In genomic region chr2:134031539-134031938, GRCh38 we compare ENCODE assay signal across 23 cellular contexts.
A peak's percentile ranks its signal among the peaks of the same experiment; 100 is the strongest.
DNase-seq lines count a peak whose midpoint lies in the region; ATAC-seq and TF ChIP-seq lines count a peak whose summit lies in the region.
"Had no signal": no experiment of that assay in that cellular context is flagged by ENCODE, and none has a peak within 500 bp of the region (broad histone marks: within the 10 kb centered on the region; RNA-seq: fewer than 3 reads in every experiment).

No MANE protein-coding gene starts in this region.

- intact Hi-C loops in thyroid gland (cut with DNase I) = no loop called here

- H3F3A ChIP-seq in MM.1S (ENCODE audit: insufficient read depth, low read length) = peaks cover 14% of the 10 kb centered on the region; the same call in 1 of the 2 replicates

- peak overlapping the region; percentile 8; the same call in 1 of the 2 replicates for H3K4me3 ChIP-seq in MM.1S (ENCODE audit: low read length)
- no peak overlapping the region for H3K4me3 ChIP-seq in thyroid gland (replicated peaks in 1 of 3)
- H3K4me3 ChIP-seq: BLaER1, GM12878 had no signal

- no peak for TF ChIP-seq POLR2A in thyroid gland (IDR thresholded peaks at IDR 0.05)

- no peaks in the 10 kb centered on the region for H3K79me2 ChIP-seq in MM.1S (ENCODE audit: low read length)

- peaks cover 20% of the 10 kb centered on the region for H3K4me1 ChIP-seq in MM.1S (ENCODE audit: low read length)
- H3K4me1 ChIP-seq in thyroid gland = peaks cover 44 to 77% of the 10 kb centered on the region in 2 donors
- H3K4me1 ChIP-seq: BE2C had no signal

- DNase-seq in MM.1S = peak; percentile 84
- peak; percentile 68 for DNase-seq in RPMI8226
- DNase-seq in thyroid gland = peak; percentile 20 to 41
- DNase-seq in OCI-M2 (lab: John Stamatoyannopoulos, UW; ENCODE audit: unreplicated experiment) = no peak
- no peak for DNase-seq in NCI-H446 (lab: John Stamatoyannopoulos, UW)
- DNase-seq: 8988T; ACHN; BE2C; C1 segment of cervical spinal cord; CD4-positive, alpha-beta memory T cell; CD4-positive, CD25-positive, alpha-beta regulatory T cell; CD8-positive, alpha-beta memory T cell; COR-L47; DMS 273 treated with DMSO at 0.1 percent for 48 hours; DMS153; DMS53; DMS79; DND-41; EL; GDM1 had no signal

- WGBS in thyroid gland, 2 donors = 33 to 51% methylated on average over 6 of the region's 6 CpGs

- ATAC-seq in HG02884 (IDR thresholded peaks at IDR 0.05; ENCODE audit: unreplicated experiment) = no peak
- ATAC-seq: GM12878 had no signal

- no peaks in the 10 kb centered on the region for H3K27me3 ChIP-seq in MM.1S (replicated peaks; ENCODE audit: insufficient read depth, low read length)
- no peaks in the 10 kb centered on the region for H3K27me3 ChIP-seq in thyroid gland
- H3K27me3 ChIP-seq: BE2C had no signal

- peak overlapping the region; percentile 21 for H2AFZ ChIP-seq in MM.1S (ENCODE audit: low read length)

- H3K9me3 ChIP-seq in MM.1S (replicated peaks; ENCODE audit: insufficient read depth, low read length) (no peaks in the 10 kb centered on the region), thyroid gland (no peaks in the 10 kb centered on the region)
- H3K9me3 ChIP-seq: BE2C, BLaER1 had no signal

- no peaks in the 10 kb centered on the region for H4K20me1 ChIP-seq in MM.1S (ENCODE audit: insufficient read depth, low read length)
- H4K20me1 ChIP-seq: BLaER1 had no signal

- peak overlapping the region; percentile 72 for H3K4me2 ChIP-seq in MM.1S (ENCODE audit: low read depth, low read length)
- H3K4me2 ChIP-seq: BLaER1 had no signal

- H3K27ac ChIP-seq in MM.1S (ENCODE audit: low read length) (peak overlapping the region; percentile 49; the same call in 1 of the 2 replicates), thyroid gland (peak overlapping the region; percentile 62 to 86 (median 84))
- H3K27ac ChIP-seq: BLaER1 had no signal

- H3K36me3 ChIP-seq in MM.1S (replicated peaks; ENCODE audit: insufficient read depth, low read length) (no peaks in the 10 kb centered on the region), thyroid gland (no peaks in the 10 kb centered on the region)
- H3K36me3 ChIP-seq: BE2C, BLaER1 had no signal

- H3K9ac ChIP-seq in MM.1S (ENCODE audit: low read length) = no peak overlapping the region; the same call in 1 of the 2 replicates
- H3K9ac ChIP-seq: BLaER1 had no signal

- no peaks in the 10 kb centered on the region for H3K9me2 ChIP-seq in MM.1S (replicated peaks; ENCODE audit: insufficient read depth, low read length)

- no peak for TF ChIP-seq CTCF in MM.1S (IDR thresholded peaks at IDR 0.05; ENCODE audit: low read length)
- no peak for TF ChIP-seq CTCF in thyroid gland (IDR thresholded peaks at IDR 0.05)

Comparison
In these comparisons a context has a peak if more than half of its experiments do, and no peak if none do; other contexts are left out.
1. DNase-seq: peak in MM.1S (single experiment), RPMI8226 (single experiment) and thyroid gland (2 of 2); none in OCI-M2 (single experiment) and NCI-H446 (0 of 2).